4 cellular contexts compared by ENCODE assay signal in the genomic region with DNA sequence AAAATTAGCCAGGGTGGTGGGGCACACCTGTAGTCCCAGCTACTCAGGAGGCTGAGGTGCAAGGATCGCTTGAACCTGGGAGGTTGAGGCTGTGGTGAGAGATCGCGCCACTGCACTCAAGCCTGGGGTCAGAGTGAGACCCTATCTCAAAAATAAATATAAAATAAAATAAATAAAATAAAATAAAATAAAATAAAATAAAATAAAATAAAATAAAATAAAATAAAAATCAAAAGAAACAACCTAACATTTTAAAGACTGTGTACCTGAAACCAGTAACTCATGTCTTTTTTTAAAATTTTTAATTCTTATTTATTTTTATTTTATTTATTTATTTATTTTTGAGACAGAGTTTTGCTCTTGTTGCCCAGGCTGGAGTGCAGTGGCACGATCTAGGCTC. TPM values are rescaled to one million over a fixed set of nuclear protein-coding genes. Genes with fewer than 3 reads are reported as not detected.
"Had no signal": no experiment of that assay in that cellular context is flagged by ENCODE, and none has a peak within 500 bp of the region (broad histone marks: within the 10 kb centered on the region; RNA-seq: fewer than 3 reads in every experiment).

No MANE protein-coding gene starts in this region.

RNA-seq across cellular contexts. Expression of a gene that starts 7.7 kb away (rescaled TPM):
- total RNA-seq: natural killer cell; natural killer cell treated with Interleukin-12 subunit alpha and Interleukin-12 subunit beta and Interleukin-15 and Interleukin-18, amount 100 ng/mL, for 72 hours; pulmonary artery endothelial cell; spleen had no signal
